ENCODE assay signal across 10 cellular contexts in the genomic region with DNA sequence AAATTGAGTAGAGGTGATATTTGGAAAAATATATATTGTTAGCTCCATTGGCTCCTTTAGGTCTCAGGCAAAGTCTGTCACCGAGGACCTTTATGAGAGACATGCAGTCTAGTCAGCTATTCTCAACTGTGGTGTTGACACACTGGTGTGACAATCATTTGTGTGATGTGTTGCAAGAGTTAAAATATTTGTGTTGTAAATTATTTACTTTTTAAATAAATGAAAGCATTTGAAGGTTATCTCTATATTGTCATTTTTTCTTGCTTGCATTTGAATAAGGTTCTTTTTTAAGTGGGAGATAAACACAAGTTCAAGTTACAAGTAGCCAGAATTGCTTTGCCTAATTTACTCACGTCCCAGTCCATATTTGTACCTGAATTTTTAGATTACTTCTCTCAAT. TPM values are rescaled to one million over a fixed set of nuclear protein-coding genes. Genes with fewer than 3 reads are reported as not detected.
DNase-seq lines count a peak whose midpoint lies in the region; ATAC-seq and TF ChIP-seq lines count a peak whose summit lies in the region.
"Had no signal": no experiment of that assay in that cellular context is flagged by ENCODE, and none has a peak within 500 bp of the region (broad histone marks: within the 10 kb centered on the region; RNA-seq: fewer than 3 reads in every experiment).

No MANE protein-coding gene starts in this region.

- H2AFZ ChIP-seq in Loucy (ENCODE audit: low read length) = no peak overlapping the region

- peaks cover 94% of the 10 kb centered on the region for H3K79me2 ChIP-seq in Loucy (ENCODE audit: insufficient read depth, low read length)

- H3K4me1 ChIP-seq in Loucy (ENCODE audit: insufficient read depth, low read length, poor library complexity, severe bottlenecking) (peaks cover 43% of the 10 kb centered on the region), body of pancreas (peaks cover 27% of the 10 kb centered on the region)
- H3K4me1 ChIP-seq: SJCRH30 had no signal

- no peaks in the 10 kb centered on the region for H3K9me2 ChIP-seq in Loucy (replicated peaks; ENCODE audit: low read depth, low read length)

- 14 to 16% methylated on average over 2 of the region's 2 CpGs for WGBS in body of pancreas, 2 donors

- H3K9me3 ChIP-seq in Loucy (ENCODE audit: insufficient read depth, low read depth, low read length) (no peaks in the 10 kb centered on the region), body of pancreas (no peaks in the 10 kb centered on the region)
- H3K9me3 ChIP-seq: SJCRH30 had no signal

- TF ChIP-seq CTCF in GM06990 (IDR thresholded peaks at IDR 0.05; ENCODE audit: insufficient read depth, low read length, poor library complexity, severe bottlenecking) (no peak), Loucy (conservative IDR thresholded peaks at IDR 0.05; ENCODE audit: low read length) (no peak), body of pancreas (IDR thresholded peaks at IDR 0.05) (no peak), GM10266 (IDR thresholded peaks at IDR 0.05; ENCODE audit: control insufficient read depth, insufficient read depth, low read depth, missing control alignments) (no peak)

- intact Hi-C loops in body of pancreas (cut with DNase I) = no loop called here

- no peak for TF ChIP-seq POLR2A in body of pancreas (IDR thresholded peaks at IDR 0.05)

- peak overlapping the region; percentile 99 for H3K4me3 ChIP-seq in GM06990 (replicated peaks; ENCODE audit: low read depth, low read length)
- H3K4me3 ChIP-seq in Loucy (ENCODE audit: low read length, poor library complexity, severe bottlenecking) = peak overlapping the region; percentile 81
- H3K4me3 ChIP-seq in body of pancreas = no peak overlapping the region
- H3K4me3 ChIP-seq: SJCRH30 had no signal

- DNase-seq in GM06990 (ENCODE audit: extremely low read depth, insufficient read length) (no peak), body of pancreas (no peak), renal cortical epithelial cell (ENCODE audit: low read depth) (peak; percentile 43), DMS153 treated with DMSO at 0.1 percent for 48 hours (lab: John Stamatoyannopoulos, UW; ENCODE audit: unreplicated experiment) (no peak), GM10266 (ENCODE audit: extremely low spot score) (no peak), NCI-H510A treated with DMSO at 0.1 percent for 48 hours (lab: John Stamatoyannopoulos, UW) (no peak)
- DNase-seq: NCI-H1105, right cardiac atrium, SJCRH30 had no signal

- H3K36me3 ChIP-seq in GM06990 (ENCODE audit: control insufficient read depth, insufficient read depth, low read length) = no peaks in the 10 kb centered on the region
- H3K36me3 ChIP-seq in Loucy (ENCODE audit: insufficient read depth, low read length) = no peaks in the 10 kb centered on the region
- no peaks in the 10 kb centered on the region for H3K36me3 ChIP-seq in body of pancreas (replicated peaks in 1 of 2; ENCODE audit: insufficient read depth in 1 of 2, low read depth in 2 of 2)
- H3K36me3 ChIP-seq: SJCRH30 had no signal

- peak overlapping the region; percentile 92 for H3K9ac ChIP-seq in Loucy (ENCODE audit: low read depth, low read length, poor library complexity, severe bottlenecking)

- ATAC-seq in body of pancreas = no peak
- ATAC-seq: right cardiac atrium had no signal

- H3K27me3 ChIP-seq in GM06990 (replicated peaks; ENCODE audit: control insufficient read depth, insufficient read depth, low read length) (no peaks in the 10 kb centered on the region), Loucy (ENCODE audit: insufficient read depth, low read length, poor library complexity, severe bottlenecking) (no peaks in the 10 kb centered on the region), body of pancreas (no peaks in the 10 kb centered on the region)
- H3K27me3 ChIP-seq: SJCRH30 had no signal

- peak overlapping the region in 3 of 4 donors; percentile 28 to 100 (median 99) for H3K27ac ChIP-seq in body of pancreas
- H3K27ac ChIP-seq: SJCRH30 had no signal

- 0 out of 2 replicates have a peak, but pooled peaks cover under 1% of the 10 kb centered on the region for H3F3A ChIP-seq in Loucy (ENCODE audit: low read depth)

- peak overlapping the region; percentile 93 for H3K4me2 ChIP-seq in Loucy (ENCODE audit: low read depth, low read length, poor library complexity, severe bottlenecking)

- H4K20me1 ChIP-seq in Loucy (ENCODE audit: insufficient read depth, low read length, poor library complexity, severe bottlenecking) = peaks cover 57% of the 10 kb centered on the region

RNA-seq across cellular contexts. Expression of a gene that starts 4.3 kb away (rescaled TPM):
- total RNA-seq in body of pancreas (10 to 100 TPM; 10.4 to 11.2 TPM), renal cortical epithelial cell (6.9 and 12.4 TPM in 2 replicates)

Comparison
In these comparisons a context has a peak if more than half of its experiments do, and no peak if none do; other contexts are left out.
1. H3K4me3 ChIP-seq: peak in GM06990 (single experiment) and Loucy (single experiment); none in body of pancreas (0 of 2).